Comparison of ENCODE assay signal across 8 cellular contexts in the genomic region with DNA sequence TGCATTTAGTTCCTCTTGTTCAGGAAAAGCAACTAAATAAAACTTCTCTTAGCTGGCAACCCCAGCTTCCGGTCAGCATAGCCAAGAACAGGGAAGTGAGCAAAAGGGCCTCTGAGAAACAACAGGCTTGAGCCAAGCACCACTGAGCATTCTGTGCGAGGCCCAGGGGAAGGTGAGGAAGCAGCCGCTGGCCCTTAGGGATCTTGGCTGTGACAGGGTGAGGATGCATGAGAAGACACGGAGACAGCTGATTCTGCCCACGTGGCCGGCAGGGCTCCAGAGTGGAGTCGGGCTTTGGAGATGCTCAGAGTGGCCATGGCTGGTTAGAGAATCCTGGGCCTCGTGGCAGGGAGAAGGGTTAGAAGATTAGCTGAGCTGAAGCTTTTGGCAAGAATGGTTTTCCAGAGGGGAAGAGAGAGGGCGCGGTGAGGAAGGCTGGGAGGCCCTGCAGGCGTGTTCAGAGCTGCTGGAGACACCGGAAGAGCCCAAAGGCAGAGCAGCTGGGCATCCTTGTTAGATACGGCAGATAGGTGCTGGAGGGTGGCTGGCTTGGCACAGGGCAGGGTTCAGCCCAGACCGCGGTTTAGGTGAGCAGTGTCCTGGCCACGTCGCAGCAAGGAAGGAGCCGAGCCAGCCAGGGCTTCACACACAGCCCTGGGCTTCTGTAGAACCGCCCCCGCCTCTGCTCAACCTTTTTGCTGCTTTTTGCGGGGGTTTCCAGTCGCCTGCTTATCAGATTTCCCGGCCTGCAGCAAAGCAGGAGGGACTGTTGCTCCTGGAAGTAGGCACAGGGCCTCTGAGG. TPM values are rescaled to one million over a fixed set of nuclear protein-coding genes. Genes with fewer than 3 reads are reported as not detected.
A peak's percentile ranks its signal among the peaks of the same experiment; 100 is the strongest.
DNase-seq lines count a peak whose midpoint lies in the region; ATAC-seq and TF ChIP-seq lines count a peak whose summit lies in the region.

No MANE protein-coding gene starts in this region.

- H3K27me3 Mint-ChIP-seq in CD4-positive, alpha-beta T cell, result no peaks in the 10 kb centered on the region
- H3K27me3 Mint-ChIP-seq in nephron progenitor cell (ENCODE audit: low read depth, poor library complexity), result peaks cover 2% of the 10 kb centered on the region

- H3K9me3 ChIP-seq in CD4-positive, alpha-beta T cell (ENCODE audit: control insufficient read depth, low read length), result no peaks in the 10 kb centered on the region
- no peaks in the 10 kb centered on the region for H3K9me3 ChIP-seq in esophagus (ENCODE audit: control insufficient read depth in 2 of 2, insufficient read depth in 1 of 2, low read depth in 1 of 2, low read length in 1 of 2)
- H3K9me3 ChIP-seq in effector memory CD4-positive, alpha-beta T cell (ENCODE audit: control insufficient read depth, low read length), result no peaks in the 10 kb centered on the region

- peaks cover 43% of the 10 kb centered on the region for H3K4me1 Mint-ChIP-seq in CD4-positive, alpha-beta T cell (ENCODE audit: low read depth)
- H3K4me1 Mint-ChIP-seq in nephron progenitor cell, result peaks cover 83% of the 10 kb centered on the region

- WGBS in esophagus, 2 donors, result 27 to 34% methylated on average over 22 to 23 of the region's 23 CpGs

- H3K4me3 ChIP-seq in esophagus (ENCODE audit: low read depth in 1 of 2, low read length in 2 of 2), result no peak overlapping the region
- no peak overlapping the region for H3K4me3 ChIP-seq in effector memory CD4-positive, alpha-beta T cell (ENCODE audit: insufficient read depth, low read depth, low read length, poor library complexity, severe bottlenecking)

- no peaks in the 10 kb centered on the region for H3K9me3 Mint-ChIP-seq in CD4-positive, alpha-beta T cell
- H3K9me3 Mint-ChIP-seq in nephron progenitor cell, result no peaks in the 10 kb centered on the region

- CTCF ChIA-PET in CD4-positive, alpha-beta T cell (lab: Charles Lee), result no interaction called here

- no peak overlapping the region for H3K4me3 Mint-ChIP-seq in CD4-positive, alpha-beta T cell
- peak overlapping the region; percentile 71 for H3K4me3 Mint-ChIP-seq in nephron progenitor cell

- DNase-seq in CD4-positive, alpha-beta T cell, result no peak
- peak; percentile 21 for DNase-seq in SKM-1 (lab: John Stamatoyannopoulos, UW; ENCODE audit: unreplicated experiment)
- no peak for DNase-seq in nephron progenitor cell
- no peak for DNase-seq in NCI-H1092 (lab: John Stamatoyannopoulos, UW)
- no peak for DNase-seq in NCI-H2029 treated with DMSO at 0.1 percent for 48 hours (lab: John Stamatoyannopoulos, UW)
- no peak for DNase-seq in omental fat pad (ENCODE audit: low spot score)
- DNase-seq in effector memory CD4-positive, alpha-beta T cell, result no peak

- ATAC-seq in CD4-positive, alpha-beta T cell (ENCODE audit: poor library complexity), result no peak
- no peak for ATAC-seq in omental fat pad (ENCODE audit: low FRiP score)

- H3K27me3 ChIP-seq in CD4-positive, alpha-beta T cell (ENCODE audit: control insufficient read depth, insufficient read depth, low read length), result no peaks in the 10 kb centered on the region
- H3K27me3 ChIP-seq in esophagus (ENCODE audit: control insufficient read depth in 1 of 2, insufficient read depth in 2 of 2, low read length in 2 of 2), result no peaks in the 10 kb centered on the region
- H3K27me3 ChIP-seq in effector memory CD4-positive, alpha-beta T cell (replicated peaks; ENCODE audit: control insufficient read depth, insufficient read depth, low read length, poor library complexity, severe bottlenecking), result no peaks in the 10 kb centered on the region

- peak overlapping the region; percentile 24 for H3K27ac Mint-ChIP-seq in CD4-positive, alpha-beta T cell
- H3K27ac Mint-ChIP-seq in nephron progenitor cell, result peak overlapping the region; percentile 97

- no peak overlapping the region for H3K27ac ChIP-seq in CD4-positive, alpha-beta T cell (ENCODE audit: low read depth, low read length)
- peak overlapping the region; percentile 67 to 68 for H3K27ac ChIP-seq in esophagus (ENCODE audit: low read depth in 2 of 2, low read length in 1 of 2)
- no peak overlapping the region for H3K27ac ChIP-seq in effector memory CD4-positive, alpha-beta T cell (ENCODE audit: insufficient read depth, low read length, poor library complexity, severe bottlenecking)

- POLR2A ChIA-PET in CD4-positive, alpha-beta T cell (lab: Charles Lee), result no interaction called here

- peaks cover 13 to 53% of the 10 kb centered on the region in 2 donors for H3K36me3 ChIP-seq in esophagus (ENCODE audit: control insufficient read depth in 2 of 2, insufficient read depth in 2 of 2, low read length in 1 of 2)
- H3K36me3 ChIP-seq in effector memory CD4-positive, alpha-beta T cell (ENCODE audit: control insufficient read depth, insufficient read depth, low read length), result peaks cover 65% of the 10 kb centered on the region

- H3K36me3 Mint-ChIP-seq in CD4-positive, alpha-beta T cell (ENCODE audit: low read depth), result peaks cover 87% of the 10 kb centered on the region
- H3K36me3 Mint-ChIP-seq in nephron progenitor cell (ENCODE audit: low read depth), result peaks cover 17% of the 10 kb centered on the region

- H3K4me1 ChIP-seq in esophagus (ENCODE audit: control insufficient read depth in 2 of 2, insufficient read depth in 2 of 2, low read length in 1 of 2), result peaks cover 8 to 19% of the 10 kb centered on the region in 2 donors
- peaks cover 13% of the 10 kb centered on the region for H3K4me1 ChIP-seq in effector memory CD4-positive, alpha-beta T cell (ENCODE audit: control insufficient read depth, insufficient read depth, low read length, poor library complexity, severe bottlenecking)

- no peak for TF ChIP-seq CTCF in CD4-positive, alpha-beta T cell (IDR thresholded peaks at IDR 0.05)
- TF ChIP-seq CTCF in nephron progenitor cell (IDR thresholded peaks at IDR 0.05) (no peak), omental fat pad (IDR thresholded peaks at IDR 0.05) (no peak)

- intact Hi-C loops in CD4-positive, alpha-beta T cell (cut with DNase I, micrococcal nuclease), result loop anchor here (5.0 kb wide), 1 partner anchor 382 kb away; no protein-coding TSS in a partner anchor

RNA-seq across cellular contexts. Expression of a gene that starts 17.3 kb away (rescaled TPM):
- 100 to 1,000 TPM; 146 to 150 TPM for total RNA-seq in CD4-positive, alpha-beta T cell
- polyA plus RNA-seq in esophagus, result 10 to 100 TPM; 28.1 to 41.7 TPM
- total RNA-seq in omental fat pad, result 100 to 1,000 TPM in 2 of 4 donors, 10 to 100 TPM in 2; 67.3 to 113 (median 96.0) TPM

RNA-seq across cellular contexts. Expression of a gene that starts 46.9 kb away (rescaled TPM):
- total RNA-seq in CD4-positive, alpha-beta T cell, result not detected
- under 1 TPM; 0.08 to 0.12 TPM for polyA plus RNA-seq in esophagus
- under 1 TPM in 2 of 4 donors, not detected in 2; 0.19 to 0.24 TPM for total RNA-seq in omental fat pad

RNA-seq across cellular contexts. Expression of a gene that starts 58.0 kb away (rescaled TPM):
- not detected for total RNA-seq in CD4-positive, alpha-beta T cell
- 1 to 10 TPM in 1 of 2 donors, under 1 TPM in 1; 0.71 to 4.0 TPM for polyA plus RNA-seq in esophagus
- total RNA-seq in omental fat pad, result 1 to 10 TPM; 1.1 to 1.9 (median 1.3) TPM

Comparison
In these comparisons a context has a peak if more than half of its experiments do, and no peak if none do; other contexts are left out.
1. H3K27ac ChIP-seq: peak in esophagus (2 of 2); none in CD4-positive, alpha-beta T cell (single experiment) and effector memory CD4-positive, alpha-beta T cell (single experiment).